ENCODE assay signal across 1 cellular context in the genomic region with DNA sequence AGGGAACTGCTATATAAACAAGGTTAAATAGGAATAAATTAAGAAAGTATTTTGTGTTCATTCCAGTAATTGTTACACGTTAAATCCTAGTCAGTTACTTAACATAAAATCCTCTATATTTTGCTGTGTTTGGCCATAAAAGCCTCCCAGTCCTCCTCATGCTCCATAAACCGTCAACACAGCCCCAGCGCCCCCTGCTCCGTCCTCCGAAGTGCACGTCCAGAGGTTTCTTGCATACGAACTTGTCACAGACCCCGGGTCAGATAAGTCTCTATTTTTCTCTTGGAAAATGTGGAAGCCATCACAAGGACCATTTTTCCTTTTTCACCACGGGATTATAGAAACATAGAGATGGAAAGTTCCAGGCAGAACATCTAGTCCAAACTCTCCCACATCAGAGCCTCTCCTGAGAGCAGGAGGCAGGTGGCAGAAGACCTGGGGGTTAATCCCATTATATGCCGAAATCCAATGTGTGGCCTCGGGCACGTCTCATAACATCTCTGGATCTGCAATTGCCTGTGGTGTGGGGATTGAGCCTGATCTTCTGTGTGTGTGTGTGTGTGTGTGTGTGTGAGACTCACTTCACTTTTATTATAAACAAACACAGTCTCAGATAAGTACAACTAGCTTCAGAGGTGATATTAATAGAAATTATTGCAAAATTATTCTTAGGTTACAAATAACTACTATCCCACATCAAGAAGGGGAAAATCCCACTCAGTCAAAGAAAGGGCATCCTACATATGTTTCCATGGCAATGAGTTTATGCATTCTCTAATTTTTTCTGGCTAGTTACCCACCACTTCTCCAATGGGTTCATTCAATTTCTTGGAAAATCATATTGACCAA.
TF ChIP-seq lines count a peak whose summit lies in the region.

No MANE protein-coding gene starts in this region.

TF ChIP-seq in SK-N-SH, 30 proteins besides CTCF, POLR2A, EP300 and RAD21 (continued from another document):
- TF ChIP-seq, protein P1, sequence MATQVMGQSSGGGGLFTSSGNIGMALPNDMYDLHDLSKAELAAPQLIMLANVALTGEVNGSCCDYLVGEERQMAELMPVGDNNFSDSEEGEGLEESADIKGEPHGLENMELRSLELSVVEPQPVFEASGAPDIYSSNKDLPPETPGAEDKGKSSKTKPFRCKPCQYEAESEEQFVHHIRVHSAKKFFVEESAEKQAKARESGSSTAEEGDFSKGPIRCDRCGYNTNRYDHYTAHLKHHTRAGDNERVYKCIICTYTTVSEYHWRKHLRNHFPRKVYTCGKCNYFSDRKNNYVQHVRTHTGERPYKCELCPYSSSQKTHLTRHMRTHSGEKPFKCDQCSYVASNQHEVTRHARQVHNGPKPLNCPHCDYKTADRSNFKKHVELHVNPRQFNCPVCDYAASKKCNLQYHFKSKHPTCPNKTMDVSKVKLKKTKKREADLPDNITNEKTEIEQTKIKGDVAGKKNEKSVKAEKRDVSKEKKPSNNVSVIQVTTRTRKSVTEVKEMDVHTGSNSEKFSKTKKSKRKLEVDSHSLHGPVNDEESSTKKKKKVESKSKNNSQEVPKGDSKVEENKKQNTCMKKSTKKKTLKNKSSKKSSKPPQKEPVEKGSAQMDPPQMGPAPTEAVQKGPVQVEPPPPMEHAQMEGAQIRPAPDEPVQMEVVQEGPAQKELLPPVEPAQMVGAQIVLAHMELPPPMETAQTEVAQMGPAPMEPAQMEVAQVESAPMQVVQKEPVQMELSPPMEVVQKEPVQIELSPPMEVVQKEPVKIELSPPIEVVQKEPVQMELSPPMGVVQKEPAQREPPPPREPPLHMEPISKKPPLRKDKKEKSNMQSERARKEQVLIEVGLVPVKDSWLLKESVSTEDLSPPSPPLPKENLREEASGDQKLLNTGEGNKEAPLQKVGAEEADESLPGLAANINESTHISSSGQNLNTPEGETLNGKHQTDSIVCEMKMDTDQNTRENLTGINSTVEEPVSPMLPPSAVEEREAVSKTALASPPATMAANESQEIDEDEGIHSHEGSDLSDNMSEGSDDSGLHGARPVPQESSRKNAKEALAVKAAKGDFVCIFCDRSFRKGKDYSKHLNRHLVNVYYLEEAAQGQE (IDR thresholded peaks at IDR 0.05; ENCODE audit: low read depth, low read length): no peak
- TF ChIP-seq NFIC (IDR thresholded peaks at IDR 0.05; ENCODE audit: borderline replicate concordance) (no peak), MEF2A (IDR thresholded peaks at IDR 0.05; ENCODE audit: borderline replicate concordance, low read depth) (no peak)
